8 cellular contexts compared by ENCODE assay signal in genomic region chr17:31509095-31509804, GRCh38.
A peak's percentile ranks its signal among the peaks of the same experiment; 100 is the strongest.
DNase-seq lines count a peak whose midpoint lies in the region; ATAC-seq and TF ChIP-seq lines count a peak whose summit lies in the region.

No MANE protein-coding gene starts in this region.

- H3K4me2 ChIP-seq in osteoblast (ENCODE audit: insufficient read depth, low read length) = peak overlapping the region; percentile 45

- H3K4me1 Mint-ChIP-seq in activated naive CD8-positive, alpha-beta T cell treated with anti-CD3 and anti-CD28 coated beads, Interleukin-2, amount 10 ng/mL, durations not matched to agents 7 days and 5 days = peaks cover 45% of the 10 kb centered on the region

- H3K4me3 Mint-ChIP-seq in activated naive CD8-positive, alpha-beta T cell treated with anti-CD3 and anti-CD28 coated beads, Interleukin-2, amount 10 ng/mL, durations not matched to agents 7 days and 5 days = peak overlapping the region; percentile 89

- no peaks in the 10 kb centered on the region for H3K9me3 ChIP-seq in osteoblast (ENCODE audit: low read depth, low read length)

- peak; percentile 56 for DNase-seq in activated naive CD8-positive, alpha-beta T cell treated with anti-CD3 and anti-CD28 coated beads, Interleukin-2, amount 10 ng/mL, durations not matched to agents 7 days and 5 days
- DNase-seq in osteoblast (ENCODE audit: insufficient read length, low spot score, missing footprints) (peak; percentile 36), superior temporal gyrus (ENCODE audit: extremely low spot score) (no peak), hippocampal formation (lab: John Stamatoyannopoulos, UW) (no peak), NCI-H2029 treated with DMSO at 0.1 percent for 48 hours (lab: John Stamatoyannopoulos, UW) (no peak)

- H2AFZ ChIP-seq in osteoblast (ENCODE audit: low read length) = peak overlapping the region; percentile 73

- H3K27me3 ChIP-seq in osteoblast (ENCODE audit: insufficient read depth, low read length) = no peaks in the 10 kb centered on the region

- peaks cover 8% of the 10 kb centered on the region for H3K36me3 Mint-ChIP-seq in activated naive CD8-positive, alpha-beta T cell treated with anti-CD3 and anti-CD28 coated beads, Interleukin-2, amount 10 ng/mL, durations not matched to agents 7 days and 5 days

- POLR2A ChIA-PET in activated naive CD8-positive, alpha-beta T cell treated with anti-CD3 and anti-CD28 coated beads, Interleukin-2, amount 10 ng/mL, durations not matched to agents 7 days and 5 days (lab: Charles Lee) = interaction anchor here (0.5 to 4.4 kb wide), 14 partner anchors 9 to 392 kb away, joined by 3 to 208 read pairs (median 6); partner anchors contain the start of genes EVI2A and UTP6

- no peaks in the 10 kb centered on the region for H4K20me1 ChIP-seq in osteoblast (ENCODE audit: insufficient read depth, low read length)

- no peaks in the 10 kb centered on the region for H3K79me2 ChIP-seq in osteoblast (ENCODE audit: insufficient read depth, low read length)

- ATAC-seq in GM19023 (IDR thresholded peaks at IDR 0.05; ENCODE audit: unreplicated experiment) (peak; percentile 18), HG03159 (IDR thresholded peaks at IDR 0.05; ENCODE audit: unreplicated experiment) (peak; percentile 36), GM18519 (IDR thresholded peaks at IDR 0.05; ENCODE audit: low FRiP score, unreplicated experiment) (no peak)
- ATAC-seq in activated naive CD8-positive, alpha-beta T cell treated with anti-CD3 and anti-CD28 coated beads, Interleukin-2, amount 10 ng/mL, durations not matched to agents 7 days and 5 days (ENCODE audit: low read depth) = no peak

- H3K4me1 ChIP-seq in osteoblast (ENCODE audit: insufficient read depth, low read length) = peaks cover 7% of the 10 kb centered on the region

- H3K36me3 ChIP-seq in osteoblast (ENCODE audit: insufficient read depth, low read length) = no peaks in the 10 kb centered on the region

- no peak overlapping the region for H3K27ac ChIP-seq in osteoblast (ENCODE audit: low read depth, low read length)

- H3K9me3 Mint-ChIP-seq in activated naive CD8-positive, alpha-beta T cell treated with anti-CD3 and anti-CD28 coated beads, Interleukin-2, amount 10 ng/mL, durations not matched to agents 7 days and 5 days = no peaks in the 10 kb centered on the region

- peak overlapping the region; percentile 18 for H3K4me3 ChIP-seq in osteoblast (ENCODE audit: insufficient read depth, low read length)

- TF ChIP-seq CTCF in osteoblast (IDR thresholded peaks at IDR 0.05; ENCODE audit: extremely low read depth, low read depth, low read length) = no peak

- no peaks in the 10 kb centered on the region for H3K27me3 Mint-ChIP-seq in activated naive CD8-positive, alpha-beta T cell treated with anti-CD3 and anti-CD28 coated beads, Interleukin-2, amount 10 ng/mL, durations not matched to agents 7 days and 5 days

- H3K27ac Mint-ChIP-seq in activated naive CD8-positive, alpha-beta T cell treated with anti-CD3 and anti-CD28 coated beads, Interleukin-2, amount 10 ng/mL, durations not matched to agents 7 days and 5 days = peak overlapping the region; percentile 99

Comparison
In these comparisons a context has a peak if more than half of its experiments do, and no peak if none do; other contexts are left out.
1. ATAC-seq: peak in GM19023 (single experiment) and HG03159 (single experiment); none in activated naive CD8-positive, alpha-beta T cell treated with anti-CD3 and anti-CD28 coated beads, Interleukin-2, amount 10 ng/mL, durations not matched to agents 7 days and 5 days (single experiment) and GM18519 (single experiment).
2. DNase-seq: peak in activated naive CD8-positive, alpha-beta T cell treated with anti-CD3 and anti-CD28 coated beads, Interleukin-2, amount 10 ng/mL, durations not matched to agents 7 days and 5 days (single experiment) and osteoblast (single experiment); none in superior temporal gyrus (single experiment), hippocampal formation (0 of 2) and NCI-H2029 treated with DMSO at 0.1 percent for 48 hours (single experiment).